1 cellular context compared by ENCODE assay signal in genomic region chr1:46246548-46247432, GRCh38.
TF ChIP-seq lines count a peak whose summit lies in the region.

No MANE protein-coding gene starts in this region.

TF ChIP-seq in HepG2, 621 proteins besides CTCF, POLR2A, EP300 and RAD21 (continued from another document and continues in another):
- TF ChIP-seq TGIF2 (CRISPR knock-in tag; IDR thresholded peaks at IDR 0.05) (0 out of 2 replicates have a peak, but pooled peaks have one; percentile 23), XRCC5 (optimal IDR thresholded peaks at IDR 0.05; ENCODE audit: low read length) (no peak), TBX2 (CRISPR knock-in tag; IDR thresholded peaks at IDR 0.05; ENCODE audit: borderline replicate concordance) (peak; percentile 20; the same call in 1 of the 2 replicates), ZNF678 (CRISPR knock-in tag; IDR thresholded peaks at IDR 0.05) (no peak), FOXO4 (CRISPR knock-in tag; conservative IDR thresholded peaks at IDR 0.05) (0 out of 2 replicates have a peak, but pooled peaks have one; percentile 75), POLR2G (IDR thresholded peaks at IDR 0.05; ENCODE audit: low read depth, low read length) (peak; percentile 50; the same call in 1 of the 2 replicates), KDM2A (CRISPR knock-in tag; IDR thresholded peaks at IDR 0.05; ENCODE audit: borderline replicate concordance, low read depth) (peak; percentile 58; the same call in 1 of the 2 replicates), ZBTB10 (CRISPR knock-in tag; IDR thresholded peaks at IDR 0.05; ENCODE audit: borderline replicate concordance) (peak; percentile 29; the same call in 1 of the 2 replicates), ZNF737 (CRISPR knock-in tag; IDR thresholded peaks at IDR 0.05; ENCODE audit: borderline replicate concordance) (no peak), PITX1 (CRISPR knock-in tag; IDR thresholded peaks at IDR 0.05) (0 out of 2 replicates have a peak, but pooled peaks have one; percentile 37), ZNF337 (CRISPR knock-in tag; IDR thresholded peaks at IDR 0.05; ENCODE audit: borderline replicate concordance, low read depth) (no peak), STAT5B (CRISPR knock-in tag; IDR thresholded peaks at IDR 0.05) (no peak), ZSCAN21 (CRISPR knock-in tag; IDR thresholded peaks at IDR 0.05; ENCODE audit: borderline replicate concordance) (0 out of 2 replicates have a peak, but pooled peaks have one; percentile 42), ZNF558 (CRISPR knock-in tag; IDR thresholded peaks at IDR 0.05; ENCODE audit: borderline replicate concordance) (0 out of 2 replicates have a peak, but pooled peaks have one; percentile 51), ZNF687 (CRISPR knock-in tag; IDR thresholded peaks at IDR 0.05) (peak; percentile 87), ZFP91 (CRISPR knock-in tag; IDR thresholded peaks at IDR 0.05; ENCODE audit: borderline replicate concordance) (peak; percentile 60; the same call in 1 of the 2 replicates), CREB1 (IDR thresholded peaks at IDR 0.05) (no peak), CREB1 (CRISPR knock-in tag; IDR thresholded peaks at IDR 0.05) (peak; percentile 17; the same call in 1 of the 2 replicates), MXI1 (IDR thresholded peaks at IDR 0.05; ENCODE audit: borderline replicate concordance, low read depth, low read length) (peak; percentile 19; the same call in 1 of the 3 replicates), ZNF777 (CRISPR knock-in tag; IDR thresholded peaks at IDR 0.05) (peak; percentile 40; the same call in 1 of the 2 replicates), GATA4 (IDR thresholded peaks at IDR 0.05; ENCODE audit: borderline replicate concordance, low read depth) (no peak), GLI4 (CRISPR knock-in tag; IDR thresholded peaks at IDR 0.05; ENCODE audit: borderline replicate concordance) (0 out of 2 replicates have a peak, but pooled peaks have one; percentile 46), ZNF546 (CRISPR knock-in tag; conservative IDR thresholded peaks at IDR 0.05) (0 out of 2 replicates have a peak, but pooled peaks have one; percentile 47), CCDC6 (CRISPR knock-in tag; IDR thresholded peaks at IDR 0.05) (0 out of 2 replicates have a peak, but pooled peaks have one; percentile 10), NFKBIZ (CRISPR knock-in tag; IDR thresholded peaks at IDR 0.05) (no peak), ZNF30 (CRISPR knock-in tag; IDR thresholded peaks at IDR 0.05) (no peak)
- TF ChIP-seq, protein P1, sequence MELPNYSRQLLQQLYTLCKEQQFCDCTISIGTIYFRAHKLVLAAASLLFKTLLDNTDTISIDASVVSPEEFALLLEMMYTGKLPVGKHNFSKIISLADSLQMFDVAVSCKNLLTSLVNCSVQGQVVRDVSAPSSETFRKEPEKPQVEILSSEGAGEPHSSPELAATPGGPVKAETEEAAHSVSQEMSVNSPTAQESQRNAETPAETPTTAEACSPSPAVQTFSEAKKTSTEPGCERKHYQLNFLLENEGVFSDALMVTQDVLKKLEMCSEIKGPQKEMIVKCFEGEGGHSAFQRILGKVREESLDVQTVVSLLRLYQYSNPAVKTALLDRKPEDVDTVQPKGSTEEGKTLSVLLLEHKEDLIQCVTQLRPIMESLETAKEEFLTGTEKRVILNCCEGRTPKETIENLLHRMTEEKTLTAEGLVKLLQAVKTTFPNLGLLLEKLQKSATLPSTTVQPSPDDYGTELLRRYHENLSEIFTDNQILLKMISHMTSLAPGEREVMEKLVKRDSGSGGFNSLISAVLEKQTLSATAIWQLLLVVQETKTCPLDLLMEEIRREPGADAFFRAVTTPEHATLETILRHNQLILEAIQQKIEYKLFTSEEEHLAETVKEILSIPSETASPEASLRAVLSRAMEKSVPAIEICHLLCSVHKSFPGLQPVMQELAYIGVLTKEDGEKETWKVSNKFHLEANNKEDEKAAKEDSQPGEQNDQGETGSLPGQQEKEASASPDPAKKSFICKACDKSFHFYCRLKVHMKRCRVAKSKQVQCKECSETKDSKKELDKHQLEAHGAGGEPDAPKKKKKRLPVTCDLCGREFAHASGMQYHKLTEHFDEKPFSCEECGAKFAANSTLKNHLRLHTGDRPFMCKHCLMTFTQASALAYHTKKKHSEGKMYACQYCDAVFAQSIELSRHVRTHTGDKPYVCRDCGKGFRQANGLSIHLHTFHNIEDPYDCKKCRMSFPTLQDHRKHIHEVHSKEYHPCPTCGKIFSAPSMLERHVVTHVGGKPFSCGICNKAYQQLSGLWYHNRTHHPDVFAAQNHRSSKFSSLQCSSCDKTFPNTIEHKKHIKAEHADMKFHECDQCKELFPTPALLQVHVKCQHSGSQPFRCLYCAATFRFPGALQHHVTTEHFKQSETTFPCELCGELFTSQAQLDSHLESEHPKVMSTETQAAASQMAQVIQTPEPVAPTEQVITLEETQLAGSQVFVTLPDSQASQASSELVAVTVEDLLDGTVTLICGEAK (IDR thresholded peaks at IDR 0.05): no peak
- TF ChIP-seq, protein P1 (CRISPR knock-in tag; IDR thresholded peaks at IDR 0.05): 0 out of 2 replicates have a peak, but pooled peaks have one; percentile 42
- TF ChIP-seq, protein P2, sequence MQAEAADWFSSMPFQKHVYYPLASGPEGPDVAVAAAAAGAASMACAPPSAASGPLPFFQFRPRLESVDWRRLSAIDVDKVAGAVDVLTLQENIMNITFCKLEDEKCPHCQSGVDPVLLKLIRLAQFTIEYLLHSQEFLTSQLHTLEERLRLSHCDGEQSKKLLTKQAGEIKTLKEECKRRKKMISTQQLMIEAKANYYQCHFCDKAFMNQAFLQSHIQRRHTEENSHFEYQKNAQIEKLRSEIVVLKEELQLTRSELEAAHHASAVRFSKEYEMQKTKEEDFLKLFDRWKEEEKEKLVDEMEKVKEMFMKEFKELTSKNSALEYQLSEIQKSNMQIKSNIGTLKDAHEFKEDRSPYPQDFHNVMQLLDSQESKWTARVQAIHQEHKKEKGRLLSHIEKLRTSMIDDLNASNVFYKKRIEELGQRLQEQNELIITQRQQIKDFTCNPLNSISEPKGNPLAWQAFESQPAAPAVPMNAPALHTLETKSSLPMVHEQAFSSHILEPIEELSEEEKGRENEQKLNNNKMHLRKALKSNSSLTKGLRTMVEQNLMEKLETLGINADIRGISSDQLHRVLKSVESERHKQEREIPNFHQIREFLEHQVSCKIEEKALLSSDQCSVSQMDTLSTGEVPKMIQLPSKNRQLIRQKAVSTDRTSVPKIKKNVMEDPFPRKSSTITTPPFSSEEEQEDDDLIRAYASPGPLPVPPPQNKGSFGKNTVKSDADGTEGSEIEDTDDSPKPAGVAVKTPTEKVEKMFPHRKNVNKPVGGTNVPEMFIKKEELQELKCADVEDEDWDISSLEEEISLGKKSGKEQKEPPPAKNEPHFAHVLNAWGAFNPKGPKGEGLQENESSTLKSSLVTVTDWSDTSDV (CRISPR knock-in tag; IDR thresholded peaks at IDR 0.05): 0 out of 2 replicates have a peak, but pooled peaks have one; percentile 4
- TF ChIP-seq, protein P3, sequence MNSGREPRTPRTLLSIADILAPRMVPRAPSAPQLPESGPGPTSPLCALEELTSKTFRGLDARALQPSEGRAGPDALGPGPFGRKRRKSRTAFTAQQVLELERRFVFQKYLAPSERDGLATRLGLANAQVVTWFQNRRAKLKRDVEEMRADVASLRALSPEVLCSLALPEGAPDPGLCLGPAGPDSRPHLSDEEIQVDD (CRISPR knock-in tag; IDR thresholded peaks at IDR 0.05; ENCODE audit: borderline replicate concordance): no peak
